Comparison of ENCODE assay signal across 14 cellular contexts in genomic region chr19:41222240-41222639, GRCh38. TPM values are rescaled to one million over a fixed set of nuclear protein-coding genes. Genes with fewer than 3 reads are reported as not detected.
DNase-seq lines count a peak whose midpoint lies in the region; ATAC-seq and TF ChIP-seq lines count a peak whose summit lies in the region.
"Had no signal": no experiment of that assay in that cellular context is flagged by ENCODE, and none has a peak within 500 bp of the region (broad histone marks: within the 10 kb centered on the region; RNA-seq: fewer than 3 reads in every experiment).

No MANE protein-coding gene starts in this region.

- H3K9me3 ChIP-seq in HEK293 (ENCODE audit: control insufficient read depth, insufficient read depth, low read depth, low read length): no peaks in the 10 kb centered on the region
- H3K9me3 ChIP-seq in gastroesophageal sphincter: no peaks in the 10 kb centered on the region
- H3K9me3 ChIP-seq in skeletal muscle satellite cell (replicated peaks; ENCODE audit: low read length): no peaks in the 10 kb centered on the region
- H3K9me3 ChIP-seq: pancreas had no signal

- peak overlapping the region; percentile 93 for H3K9ac ChIP-seq in skeletal muscle satellite cell (ENCODE audit: low read depth, low read length)

- H3K4me3 ChIP-seq in HEK293 (ENCODE audit: low read depth, low read length) (no peak overlapping the region), WI38 (ENCODE audit: low read depth, low read length) (peak overlapping the region; percentile 91), gastroesophageal sphincter (no peak overlapping the region), skeletal muscle satellite cell (ENCODE audit: low read length) (peak overlapping the region; percentile 78)
- H3K4me3 ChIP-seq: GM12878, lung, pancreas had no signal

- H3K4me1 ChIP-seq in HEK293 (ENCODE audit: control insufficient read depth, insufficient read depth, low read length): peaks cover 3% of the 10 kb centered on the region; the same call in 1 of the 2 replicates
- peaks cover 0 to 83% (median 30%) of the 10 kb centered on the region in 3 donors for H3K4me1 ChIP-seq in gastroesophageal sphincter
- H3K4me1 ChIP-seq in skeletal muscle satellite cell (ENCODE audit: control insufficient read depth, insufficient read depth, low read length): peaks cover 65% of the 10 kb centered on the region
- H3K4me1 ChIP-seq: pancreas had no signal

- TF ChIP-seq POLR2A in gastroesophageal sphincter (IDR thresholded peaks at IDR 0.05): no peak

- no peak overlapping the region for H3K27ac ChIP-seq in HEK293 (ENCODE audit: extremely low read depth, low read depth, low read length)
- peak overlapping the region in 3 of 4 donors; percentile 93 to 99 (median 93) for H3K27ac ChIP-seq in gastroesophageal sphincter
- H3K27ac ChIP-seq: pancreas had no signal

- DNase-seq in activated gamma-delta T cell (lab: John Stamatoyannopoulos, UW): no peak
- no peak for DNase-seq in stimulated activated naive CD4-positive, alpha-beta T cell treated with Interleukin-2 at 50 U/mL for 16 hours (lab: John Stamatoyannopoulos, UW)
- DNase-seq: activated T-cell treated with anti-CD3 and anti-CD28 coated beads, Interleukin-2, amount 50 U/mL, for 24 hours; cortex of kidney; NCI-H1417; pancreas had no signal

- no peaks in the 10 kb centered on the region for H3K36me3 ChIP-seq in HEK293 (ENCODE audit: control insufficient read depth in 2 of 2, insufficient read depth in 1 of 2, low read length in 2 of 2)
- peaks cover 0 to 24% of the 10 kb centered on the region in 2 donors for H3K36me3 ChIP-seq in gastroesophageal sphincter
- H3K36me3 ChIP-seq in skeletal muscle satellite cell (ENCODE audit: insufficient read depth, low read length): peaks cover 48% of the 10 kb centered on the region
- H3K36me3 ChIP-seq: pancreas had no signal

- no peak for ATAC-seq in gastroesophageal sphincter
- no peak for ATAC-seq in HG03039 (IDR thresholded peaks at IDR 0.05; ENCODE audit: unreplicated experiment)
- no peak for ATAC-seq in GM21786 (IDR thresholded peaks at IDR 0.05; ENCODE audit: unreplicated experiment)
- ATAC-seq: GM12878, pancreas had no signal

- no peak for TF ChIP-seq EP300 in gastroesophageal sphincter (IDR thresholded peaks at IDR 0.05)

- WGBS in gastroesophageal sphincter (ENCODE audit: low coverage in 1 of 2), 2 donors: 85 to 93% methylated on average over 4 to 5 of the region's 10 CpGs

- CTCF ChIA-PET in HEK293 (lab: Yijun Ruan, JAX): interaction anchor here (1.0 to 1.4 kb wide), 3 partner anchors 18 to 38 kb away, joined by 3 to 5 read pairs (median 5); no protein-coding TSS in a partner anchor

- POLR2A ChIA-PET in HEK293 (lab: Yijun Ruan, JAX): interaction anchor here (1.3 kb wide), 1 partner anchor 40 kb away, joined by 4 read pairs; no protein-coding TSS in a partner anchor

- H3K27me3 ChIP-seq in gastroesophageal sphincter: no peaks in the 10 kb centered on the region
- no peaks in the 10 kb centered on the region for H3K27me3 ChIP-seq in skeletal muscle satellite cell (ENCODE audit: control insufficient read depth, insufficient read depth, low read length)
- H3K27me3 ChIP-seq: pancreas had no signal

- TF ChIP-seq CTCF in HEK293 (tag by site-specific recombination; IDR thresholded peaks at IDR 0.05) (no peak), WI38 (IDR thresholded peaks at IDR 0.05; ENCODE audit: low read depth, low read length) (no peak), gastroesophageal sphincter (IDR thresholded peaks at IDR 0.05) (no peak)

- H3K4me2 ChIP-seq in skeletal muscle satellite cell (ENCODE audit: low read length): peak overlapping the region; percentile 91

TF ChIP-seq in HEK293, 187 proteins besides CTCF, POLR2A, EP300 and RAD21:
- TF ChIP-seq BCL11B (tag by site-specific recombination; IDR thresholded peaks at IDR 0.05; ENCODE audit: low read depth) (no peak), ZBTB10 (tag by site-specific recombination; IDR thresholded peaks at IDR 0.05) (no peak), PRDM4 (tag by site-specific recombination; IDR thresholded peaks at IDR 0.05) (no peak), ZNF366 (tag by site-specific recombination; conservative IDR thresholded peaks at IDR 0.05) (peak; percentile 46), ZFP69B (tag by site-specific recombination; IDR thresholded peaks at IDR 0.05) (no peak), PRDM1 (tag by site-specific recombination; IDR thresholded peaks at IDR 0.05) (no peak)

RNA-seq across cellular contexts. Expression of gene AXL, which starts 3.2 kb away (rescaled TPM):
- 100 to 1,000 TPM; 129 to 232 (median 166) TPM for total RNA-seq in gastroesophageal sphincter
- 208 and 238 TPM in 2 replicates for total RNA-seq in skeletal muscle satellite cell (2012; rRNA removed)

RNA-seq across cellular contexts. Expression of gene CYP2S1, which starts 29.2 kb away (rescaled TPM):
- 1 to 10 TPM in 3 of 4 donors, not detected in 1; 1.1 to 2.1 (median 1.2) TPM for total RNA-seq in gastroesophageal sphincter
- total RNA-seq in skeletal muscle satellite cell (2012; rRNA removed): not detected in 2 replicates

RNA-seq across cellular contexts. Expression of gene HNRNPUL1, which starts 41.9 kb away (rescaled TPM):
- 100 to 1,000 TPM; 142 to 204 (median 160) TPM for total RNA-seq in gastroesophageal sphincter
- 85.6 and 97.1 TPM in 2 replicates for total RNA-seq in skeletal muscle satellite cell (2012; rRNA removed)

Comparison
In these comparisons a context has a peak if more than half of its experiments do, and no peak if none do; other contexts are left out.
1. H3K4me3 ChIP-seq: peak in WI38 (single experiment) and skeletal muscle satellite cell (single experiment); none in HEK293 (single experiment) and gastroesophageal sphincter (0 of 2).